Comparison of ENCODE assay signal across 1 cellular context in the genomic region with DNA sequence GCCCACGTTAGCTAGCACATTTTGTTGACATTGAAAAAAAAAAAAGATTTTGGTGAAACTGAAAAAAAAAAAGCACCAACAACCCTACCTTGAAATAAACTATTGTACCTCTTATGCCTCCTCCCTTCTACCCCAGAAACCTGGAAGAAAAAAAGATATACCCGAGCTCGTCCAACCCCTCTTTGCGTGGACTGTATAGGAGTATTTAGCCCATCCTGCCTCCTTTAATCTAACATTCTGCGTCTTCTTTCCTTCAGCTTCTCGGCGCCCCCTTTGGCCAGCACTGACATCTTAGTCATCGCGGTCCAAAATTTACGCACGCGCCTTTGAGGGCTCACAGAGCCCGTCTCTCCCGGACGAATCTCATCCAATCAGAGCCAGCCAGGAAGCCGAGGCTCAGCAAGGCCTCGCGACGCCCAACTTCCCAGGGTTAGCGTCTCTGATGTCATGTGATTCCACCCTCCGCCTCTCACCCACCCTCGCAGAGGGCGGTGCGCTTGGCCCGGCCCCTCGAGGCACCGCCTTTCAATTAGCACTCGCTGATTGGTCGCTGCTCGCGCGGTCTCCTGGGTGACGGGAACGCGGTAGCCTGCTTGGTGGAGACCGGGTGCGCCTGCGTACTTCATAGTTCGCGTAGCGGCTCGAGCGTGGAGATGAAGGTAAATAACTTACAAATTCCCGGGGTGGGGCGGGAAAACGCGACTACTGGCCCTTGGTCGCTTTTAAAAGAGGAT.
TF ChIP-seq lines count a peak whose summit lies in the region.

A gene (plus strand): TSS at position 625 of the 734 bp plus-strand sequence. CDS start 29 bp downstream, at position 654.

TF ChIP-seq in HepG2, 621 proteins besides CTCF, POLR2A, EP300 and RAD21 (continued from another document and continues in another):
- TF ChIP-seq ZNF317 (CRISPR knock-in tag; IDR thresholded peaks at IDR 0.05) (peak; percentile 70; the same call in 1 of the 2 replicates), ELF3 (CRISPR knock-in tag; IDR thresholded peaks at IDR 0.05) (0 out of 2 replicates have a peak, but pooled peaks have one; percentile 26), POLR2G (IDR thresholded peaks at IDR 0.05; ENCODE audit: low read depth, low read length) (peak; percentile 58; the same call in 1 of the 2 replicates), ZNF788 (CRISPR knock-in tag; IDR thresholded peaks at IDR 0.05; ENCODE audit: borderline replicate concordance) (peak; percentile 33; the same call in 1 of the 2 replicates), MED8 (CRISPR knock-in tag; IDR thresholded peaks at IDR 0.05; ENCODE audit: insufficient replicate concordance) (no peak), KAT8 (CRISPR knock-in tag; IDR thresholded peaks at IDR 0.05) (peak; percentile 64), HNRNPLL (IDR thresholded peaks at IDR 0.05; ENCODE audit: low read depth, low read length, poor library complexity, severe bottlenecking) (peak; percentile 95), YEATS2 (CRISPR knock-in tag; IDR thresholded peaks at IDR 0.05; ENCODE audit: borderline replicate concordance) (peak; percentile 64; the same call in 1 of the 2 replicates), ASH2L (IDR thresholded peaks at IDR 0.05; ENCODE audit: insufficient read length, low read depth, low read length) (peak; percentile 77), STAG1 (CRISPR knock-in tag; IDR thresholded peaks at IDR 0.05) (peak; percentile 52), MAF1 (CRISPR knock-in tag; IDR thresholded peaks at IDR 0.05; ENCODE audit: borderline replicate concordance) (no peak), ZNF136 (CRISPR knock-in tag; IDR thresholded peaks at IDR 0.05; ENCODE audit: low read depth) (no peak), SALL1 (CRISPR knock-in tag; IDR thresholded peaks at IDR 0.05) (peak; percentile 49), HOXA3 (CRISPR knock-in tag; IDR thresholded peaks at IDR 0.05) (peak; percentile 36; the same call in 1 of the 2 replicates), FOSL2 (CRISPR knock-in tag; IDR thresholded peaks at IDR 0.05) (peak; percentile 86), ZNF484 (CRISPR knock-in tag; IDR thresholded peaks at IDR 0.05; ENCODE audit: borderline replicate concordance, low read depth) (no peak), ZNF264 (CRISPR knock-in tag; IDR thresholded peaks at IDR 0.05) (peak; percentile 54; the same call in 1 of the 2 replicates), TMF1 (CRISPR knock-in tag; IDR thresholded peaks at IDR 0.05; ENCODE audit: low read depth) (0 out of 2 replicates have a peak, but pooled peaks have one; percentile 41), RFX1 (IDR thresholded peaks at IDR 0.05) (peak; percentile 91), SP2 (CRISPR knock-in tag; IDR thresholded peaks at IDR 0.05) (0 out of 2 replicates have a peak, but pooled peaks have one; percentile 34), ZNF251 (CRISPR knock-in tag; IDR thresholded peaks at IDR 0.05) (no peak), ZNF350 (CRISPR knock-in tag; IDR thresholded peaks at IDR 0.05; ENCODE audit: borderline replicate concordance, low read depth) (peak; percentile 39; the same call in 1 of the 2 replicates), ZNF792 (CRISPR knock-in tag; IDR thresholded peaks at IDR 0.05) (peak; percentile 7; the same call in 1 of the 2 replicates), ZNF446 (CRISPR knock-in tag; IDR thresholded peaks at IDR 0.05) (no peak), ZNF501 (CRISPR knock-in tag; IDR thresholded peaks at IDR 0.05) (peak; percentile 80), KMT2A (CRISPR knock-in tag; IDR thresholded peaks at IDR 0.05) (0 out of 2 replicates have a peak, but pooled peaks have one; percentile 47), ZNF589 (CRISPR knock-in tag; conservative IDR thresholded peaks at IDR 0.05) (no peak), CREM (IDR thresholded peaks at IDR 0.05) (peak; percentile 47), CREM (CRISPR knock-in tag; IDR thresholded peaks at IDR 0.05) (no peak), KDM2A (CRISPR knock-in tag; IDR thresholded peaks at IDR 0.05; ENCODE audit: borderline replicate concordance, low read depth) (peak; percentile 36; the same call in 1 of the 2 replicates), CHD2 (IDR thresholded peaks at IDR 0.05; ENCODE audit: low read depth, low read length) (peak; percentile 91), ZNF883 (CRISPR knock-in tag; IDR thresholded peaks at IDR 0.05; ENCODE audit: not compliant biosample characterization) (no peak), RXRA (CRISPR knock-in tag; IDR thresholded peaks at IDR 0.05) (0 out of 2 replicates have a peak, but pooled peaks have one; percentile 19), MEF2D (CRISPR knock-in tag; IDR thresholded peaks at IDR 0.05) (peak; percentile 68; the same call in 1 of the 2 replicates), ZBTB7B (CRISPR knock-in tag; IDR thresholded peaks at IDR 0.05) (0 out of 2 replicates have a peak, but pooled peaks have one; percentile 29), ZBTB20 (CRISPR knock-in tag; IDR thresholded peaks at IDR 0.05; ENCODE audit: borderline replicate concordance, low read depth) (0 out of 2 replicates have a peak, but pooled peaks have one; percentile 29), FOXK1 (CRISPR knock-in tag; IDR thresholded peaks at IDR 0.05; ENCODE audit: borderline replicate concordance, low read depth) (peak; percentile 59; the same call in 1 of the 2 replicates), TOE1 (CRISPR knock-in tag; IDR thresholded peaks at IDR 0.05) (no peak), ZNF703 (CRISPR knock-in tag; IDR thresholded peaks at IDR 0.05; ENCODE audit: borderline replicate concordance) (no peak)
- TF ChIP-seq, protein P1, sequence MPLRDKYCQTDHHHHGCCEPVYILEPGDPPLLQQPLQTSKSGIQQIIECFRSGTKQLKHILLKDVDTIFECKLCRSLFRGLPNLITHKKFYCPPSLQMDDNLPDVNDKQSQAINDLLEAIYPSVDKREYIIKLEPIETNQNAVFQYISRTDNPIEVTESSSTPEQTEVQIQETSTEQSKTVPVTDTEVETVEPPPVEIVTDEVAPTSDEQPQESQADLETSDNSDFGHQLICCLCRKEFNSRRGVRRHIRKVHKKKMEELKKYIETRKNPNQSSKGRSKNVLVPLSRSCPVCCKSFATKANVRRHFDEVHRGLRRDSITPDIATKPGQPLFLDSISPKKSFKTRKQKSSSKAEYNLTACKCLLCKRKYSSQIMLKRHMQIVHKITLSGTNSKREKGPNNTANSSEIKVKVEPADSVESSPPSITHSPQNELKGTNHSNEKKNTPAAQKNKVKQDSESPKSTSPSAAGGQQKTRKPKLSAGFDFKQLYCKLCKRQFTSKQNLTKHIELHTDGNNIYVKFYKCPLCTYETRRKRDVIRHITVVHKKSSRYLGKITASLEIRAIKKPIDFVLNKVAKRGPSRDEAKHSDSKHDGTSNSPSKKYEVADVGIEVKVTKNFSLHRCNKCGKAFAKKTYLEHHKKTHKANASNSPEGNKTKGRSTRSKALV (CRISPR knock-in tag; IDR thresholded peaks at IDR 0.05) = peak; percentile 47
- TF ChIP-seq, protein P2, sequence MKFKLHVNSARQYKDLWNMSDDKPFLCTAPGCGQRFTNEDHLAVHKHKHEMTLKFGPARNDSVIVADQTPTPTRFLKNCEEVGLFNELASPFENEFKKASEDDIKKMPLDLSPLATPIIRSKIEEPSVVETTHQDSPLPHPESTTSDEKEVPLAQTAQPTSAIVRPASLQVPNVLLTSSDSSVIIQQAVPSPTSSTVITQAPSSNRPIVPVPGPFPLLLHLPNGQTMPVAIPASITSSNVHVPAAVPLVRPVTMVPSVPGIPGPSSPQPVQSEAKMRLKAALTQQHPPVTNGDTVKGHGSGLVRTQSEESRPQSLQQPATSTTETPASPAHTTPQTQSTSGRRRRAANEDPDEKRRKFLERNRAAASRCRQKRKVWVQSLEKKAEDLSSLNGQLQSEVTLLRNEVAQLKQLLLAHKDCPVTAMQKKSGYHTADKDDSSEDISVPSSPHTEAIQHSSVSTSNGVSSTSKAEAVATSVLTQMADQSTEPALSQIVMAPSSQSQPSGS (CRISPR knock-in tag; IDR thresholded peaks at IDR 0.05) = peak; percentile 56; the same call in 1 of the 2 replicates
- TF ChIP-seq, protein P3, sequence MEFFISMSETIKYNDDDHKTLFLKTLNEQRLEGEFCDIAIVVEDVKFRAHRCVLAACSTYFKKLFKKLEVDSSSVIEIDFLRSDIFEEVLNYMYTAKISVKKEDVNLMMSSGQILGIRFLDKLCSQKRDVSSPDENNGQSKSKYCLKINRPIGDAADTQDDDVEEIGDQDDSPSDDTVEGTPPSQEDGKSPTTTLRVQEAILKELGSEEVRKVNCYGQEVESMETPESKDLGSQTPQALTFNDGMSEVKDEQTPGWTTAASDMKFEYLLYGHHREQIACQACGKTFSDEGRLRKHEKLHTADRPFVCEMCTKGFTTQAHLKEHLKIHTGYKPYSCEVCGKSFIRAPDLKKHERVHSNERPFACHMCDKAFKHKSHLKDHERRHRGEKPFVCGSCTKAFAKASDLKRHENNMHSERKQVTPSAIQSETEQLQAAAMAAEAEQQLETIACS (CRISPR knock-in tag; IDR thresholded peaks at IDR 0.05) = no peak
- TF ChIP-seq, protein P4, sequence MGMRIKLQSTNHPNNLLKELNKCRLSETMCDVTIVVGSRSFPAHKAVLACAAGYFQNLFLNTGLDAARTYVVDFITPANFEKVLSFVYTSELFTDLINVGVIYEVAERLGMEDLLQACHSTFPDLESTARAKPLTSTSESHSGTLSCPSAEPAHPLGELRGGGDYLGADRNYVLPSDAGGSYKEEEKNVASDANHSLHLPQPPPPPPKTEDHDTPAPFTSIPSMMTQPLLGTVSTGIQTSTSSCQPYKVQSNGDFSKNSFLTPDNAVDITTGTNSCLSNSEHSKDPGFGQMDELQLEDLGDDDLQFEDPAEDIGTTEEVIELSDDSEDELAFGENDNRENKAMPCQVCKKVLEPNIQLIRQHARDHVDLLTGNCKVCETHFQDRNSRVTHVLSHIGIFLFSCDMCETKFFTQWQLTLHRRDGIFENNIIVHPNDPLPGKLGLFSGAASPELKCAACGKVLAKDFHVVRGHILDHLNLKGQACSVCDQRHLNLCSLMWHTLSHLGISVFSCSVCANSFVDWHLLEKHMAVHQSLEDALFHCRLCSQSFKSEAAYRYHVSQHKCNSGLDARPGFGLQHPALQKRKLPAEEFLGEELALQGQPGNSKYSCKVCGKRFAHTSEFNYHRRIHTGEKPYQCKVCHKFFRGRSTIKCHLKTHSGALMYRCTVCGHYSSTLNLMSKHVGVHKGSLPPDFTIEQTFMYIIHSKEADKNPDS (CRISPR knock-in tag; IDR thresholded peaks at IDR 0.05) = no peak
- TF ChIP-seq, protein P5, sequence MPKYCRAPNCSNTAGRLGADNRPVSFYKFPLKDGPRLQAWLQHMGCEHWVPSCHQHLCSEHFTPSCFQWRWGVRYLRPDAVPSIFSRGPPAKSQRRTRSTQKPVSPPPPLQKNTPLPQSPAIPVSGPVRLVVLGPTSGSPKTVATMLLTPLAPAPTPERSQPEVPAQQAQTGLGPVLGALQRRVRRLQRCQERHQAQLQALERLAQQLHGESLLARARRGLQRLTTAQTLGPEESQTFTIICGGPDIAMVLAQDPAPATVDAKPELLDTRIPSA (CRISPR knock-in tag; IDR thresholded peaks at IDR 0.05; ENCODE audit: borderline replicate concordance) = no peak
- TF ChIP-seq, protein P6, sequence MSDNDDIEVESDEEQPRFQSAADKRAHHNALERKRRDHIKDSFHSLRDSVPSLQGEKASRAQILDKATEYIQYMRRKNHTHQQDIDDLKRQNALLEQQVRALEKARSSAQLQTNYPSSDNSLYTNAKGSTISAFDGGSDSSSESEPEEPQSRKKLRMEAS (IDR thresholded peaks at IDR 0.05) = peak; percentile 58; the same call in 1 of the 2 replicates
- TF ChIP-seq, protein P7, sequence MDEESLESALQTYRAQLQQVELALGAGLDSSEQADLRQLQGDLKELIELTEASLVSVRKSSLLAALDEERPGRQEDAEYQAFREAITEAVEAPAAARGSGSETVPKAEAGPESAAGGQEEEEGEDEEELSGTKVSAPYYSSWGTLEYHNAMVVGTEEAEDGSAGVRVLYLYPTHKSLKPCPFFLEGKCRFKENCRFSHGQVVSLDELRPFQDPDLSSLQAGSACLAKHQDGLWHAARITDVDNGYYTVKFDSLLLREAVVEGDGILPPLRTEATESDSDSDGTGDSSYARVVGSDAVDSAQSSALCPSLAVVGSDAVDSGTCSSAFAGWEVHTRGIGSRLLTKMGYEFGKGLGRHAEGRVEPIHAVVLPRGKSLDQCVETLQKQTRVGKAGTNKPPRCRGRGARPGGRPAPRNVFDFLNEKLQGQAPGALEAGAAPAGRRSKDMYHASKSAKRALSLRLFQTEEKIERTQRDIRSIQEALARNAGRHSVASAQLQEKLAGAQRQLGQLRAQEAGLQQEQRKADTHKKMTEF (CRISPR knock-in tag; IDR thresholded peaks at IDR 0.05) = peak; percentile 49; the same call in 1 of the 2 replicates
- TF ChIP-seq, protein P8, sequence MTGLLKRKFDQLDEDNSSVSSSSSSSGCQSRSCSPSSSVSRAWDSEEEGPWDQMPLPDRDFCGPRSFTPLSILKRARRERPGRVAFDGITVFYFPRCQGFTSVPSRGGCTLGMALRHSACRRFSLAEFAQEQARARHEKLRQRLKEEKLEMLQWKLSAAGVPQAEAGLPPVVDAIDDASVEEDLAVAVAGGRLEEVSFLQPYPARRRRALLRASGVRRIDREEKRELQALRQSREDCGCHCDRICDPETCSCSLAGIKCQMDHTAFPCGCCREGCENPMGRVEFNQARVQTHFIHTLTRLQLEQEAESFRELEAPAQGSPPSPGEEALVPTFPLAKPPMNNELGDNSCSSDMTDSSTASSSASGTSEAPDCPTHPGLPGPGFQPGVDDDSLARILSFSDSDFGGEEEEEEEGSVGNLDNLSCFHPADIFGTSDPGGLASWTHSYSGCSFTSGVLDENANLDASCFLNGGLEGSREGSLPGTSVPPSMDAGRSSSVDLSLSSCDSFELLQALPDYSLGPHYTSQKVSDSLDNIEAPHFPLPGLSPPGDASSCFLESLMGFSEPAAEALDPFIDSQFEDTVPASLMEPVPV (CRISPR knock-in tag; IDR thresholded peaks at IDR 0.05) = peak; percentile 56; the same call in 1 of the 2 replicates
- TF ChIP-seq, protein P9, sequence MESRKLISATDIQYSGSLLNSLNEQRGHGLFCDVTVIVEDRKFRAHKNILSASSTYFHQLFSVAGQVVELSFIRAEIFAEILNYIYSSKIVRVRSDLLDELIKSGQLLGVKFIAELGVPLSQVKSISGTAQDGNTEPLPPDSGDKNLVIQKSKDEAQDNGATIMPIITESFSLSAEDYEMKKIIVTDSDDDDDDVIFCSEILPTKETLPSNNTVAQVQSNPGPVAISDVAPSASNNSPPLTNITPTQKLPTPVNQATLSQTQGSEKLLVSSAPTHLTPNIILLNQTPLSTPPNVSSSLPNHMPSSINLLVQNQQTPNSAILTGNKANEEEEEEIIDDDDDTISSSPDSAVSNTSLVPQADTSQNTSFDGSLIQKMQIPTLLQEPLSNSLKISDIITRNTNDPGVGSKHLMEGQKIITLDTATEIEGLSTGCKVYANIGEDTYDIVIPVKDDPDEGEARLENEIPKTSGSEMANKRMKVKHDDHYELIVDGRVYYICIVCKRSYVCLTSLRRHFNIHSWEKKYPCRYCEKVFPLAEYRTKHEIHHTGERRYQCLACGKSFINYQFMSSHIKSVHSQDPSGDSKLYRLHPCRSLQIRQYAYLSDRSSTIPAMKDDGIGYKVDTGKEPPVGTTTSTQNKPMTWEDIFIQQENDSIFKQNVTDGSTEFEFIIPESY (CRISPR knock-in tag; IDR thresholded peaks at IDR 0.05) = no peak
- TF ChIP-seq, protein P10, sequence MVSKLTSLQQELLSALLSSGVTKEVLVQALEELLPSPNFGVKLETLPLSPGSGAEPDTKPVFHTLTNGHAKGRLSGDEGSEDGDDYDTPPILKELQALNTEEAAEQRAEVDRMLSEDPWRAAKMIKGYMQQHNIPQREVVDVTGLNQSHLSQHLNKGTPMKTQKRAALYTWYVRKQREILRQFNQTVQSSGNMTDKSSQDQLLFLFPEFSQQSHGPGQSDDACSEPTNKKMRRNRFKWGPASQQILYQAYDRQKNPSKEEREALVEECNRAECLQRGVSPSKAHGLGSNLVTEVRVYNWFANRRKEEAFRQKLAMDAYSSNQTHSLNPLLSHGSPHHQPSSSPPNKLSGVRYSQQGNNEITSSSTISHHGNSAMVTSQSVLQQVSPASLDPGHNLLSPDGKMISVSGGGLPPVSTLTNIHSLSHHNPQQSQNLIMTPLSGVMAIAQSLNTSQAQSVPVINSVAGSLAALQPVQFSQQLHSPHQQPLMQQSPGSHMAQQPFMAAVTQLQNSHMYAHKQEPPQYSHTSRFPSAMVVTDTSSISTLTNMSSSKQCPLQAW (CRISPR knock-in tag; IDR thresholded peaks at IDR 0.05) = peak; percentile 60; the same call in 1 of the 2 replicates
